9 cellular contexts compared by ENCODE assay signal in the genomic region with DNA sequence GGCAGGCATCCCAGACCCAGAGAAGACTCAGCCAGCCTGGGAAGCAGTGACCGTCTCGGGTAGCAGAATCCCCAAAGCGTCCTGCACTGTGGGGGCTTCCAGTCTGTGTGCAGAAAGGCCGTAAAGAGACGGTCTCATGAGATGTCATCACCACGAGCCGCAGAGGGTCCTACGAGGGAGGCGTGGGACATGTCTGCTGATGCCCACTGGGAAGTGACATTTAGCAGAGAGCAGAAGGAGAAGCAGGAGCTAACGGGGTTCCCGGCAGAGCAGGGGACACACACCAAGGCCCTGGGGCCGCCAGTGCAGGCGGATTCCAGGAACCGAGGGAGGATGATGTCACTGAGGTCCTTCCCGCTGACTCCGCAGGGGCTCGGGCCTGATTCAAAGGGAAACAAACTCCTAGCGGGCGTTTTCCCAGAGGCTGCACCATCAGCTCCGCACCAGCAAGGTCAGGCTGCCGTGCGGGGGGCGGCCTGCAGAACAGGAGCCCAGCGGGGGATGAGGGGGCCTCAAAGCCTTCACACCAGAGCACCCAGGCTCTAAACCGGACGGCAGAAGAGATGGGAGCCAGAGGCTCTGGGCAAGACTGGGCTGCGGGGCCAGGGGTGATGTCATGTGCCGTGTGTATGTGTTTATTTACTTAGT.
DNase-seq lines count a peak whose midpoint lies in the region; ATAC-seq and TF ChIP-seq lines count a peak whose summit lies in the region.
"Had no signal": no experiment of that assay in that cellular context is flagged by ENCODE, and none has a peak within 500 bp of the region (broad histone marks: within the 10 kb centered on the region; RNA-seq: fewer than 3 reads in every experiment).

No MANE protein-coding gene starts in this region.

- H3K36me3 ChIP-seq in thyroid gland: no peaks in the 10 kb centered on the region

- TF ChIP-seq CTCF in astrocyte of the spinal cord (IDR thresholded peaks at IDR 0.05; ENCODE audit: low read depth, low read length) (no peak), thyroid gland (IDR thresholded peaks at IDR 0.05) (no peak)

- H3K36me3 Mint-ChIP-seq in activated CD8-positive, alpha-beta memory T cell treated with anti-CD3 and anti-CD28 coated beads, Interleukin-2, amount 10 ng/mL, durations not matched to agents 7 days and 5 days: peaks cover 15% of the 10 kb centered on the region

- no peaks in the 10 kb centered on the region for H3K27me3 Mint-ChIP-seq in activated CD8-positive, alpha-beta memory T cell treated with anti-CD3 and anti-CD28 coated beads, Interleukin-2, amount 10 ng/mL, durations not matched to agents 7 days and 5 days

- WGBS in thyroid gland, 2 donors: 75 to 88% methylated on average over 17 to 28 of the region's 28 CpGs

- H3K4me3 ChIP-seq in astrocyte of the spinal cord (ENCODE audit: low read depth, low read length): no peak overlapping the region
- H3K4me3 ChIP-seq in mononuclear cell (ENCODE audit: low read length): peak overlapping the region; percentile 17
- H3K4me3 ChIP-seq in thyroid gland (replicated peaks in 1 of 3): no peak overlapping the region

- no peak for TF ChIP-seq POLR2A in thyroid gland (IDR thresholded peaks at IDR 0.05)

- no peak for DNase-seq in activated CD8-positive, alpha-beta memory T cell treated with anti-CD3 and anti-CD28 coated beads, Interleukin-2, amount 10 ng/mL, durations not matched to agents 7 days and 5 days
- no peak for DNase-seq in activated CD8-positive, alpha-beta memory T cell treated with anti-CD3 and anti-CD28 coated beads, Interleukin-2, amount 50 U/mL, for 4 hours
- DNase-seq in astrocyte of the spinal cord (ENCODE audit: low read depth, low spot score) (peak; percentile 73), thyroid gland (peak in 1 of 2 donors; percentile 15), left colon (no peak), UCSD-AML1 (lab: John Stamatoyannopoulos, UW; ENCODE audit: unreplicated experiment) (no peak)
- DNase-seq: mammary epithelial cell had no signal

- peak overlapping the region; percentile 86 for H3K4me3 Mint-ChIP-seq in activated CD8-positive, alpha-beta memory T cell treated with anti-CD3 and anti-CD28 coated beads, Interleukin-2, amount 10 ng/mL, durations not matched to agents 7 days and 5 days

- H3K4me1 Mint-ChIP-seq in activated CD8-positive, alpha-beta memory T cell treated with anti-CD3 and anti-CD28 coated beads, Interleukin-2, amount 10 ng/mL, durations not matched to agents 7 days and 5 days: peaks cover 70% of the 10 kb centered on the region

- no peak for ATAC-seq in activated CD8-positive, alpha-beta memory T cell treated with anti-CD3 and anti-CD28 coated beads, Interleukin-2, amount 10 ng/mL, durations not matched to agents 7 days and 5 days
- ATAC-seq in left colon (no peak), HG03571 (IDR thresholded peaks at IDR 0.05; ENCODE audit: unreplicated experiment) (no peak)

- no peaks in the 10 kb centered on the region for H3K9me3 Mint-ChIP-seq in activated CD8-positive, alpha-beta memory T cell treated with anti-CD3 and anti-CD28 coated beads, Interleukin-2, amount 10 ng/mL, durations not matched to agents 7 days and 5 days (ENCODE audit: low read depth)

- H3K27ac Mint-ChIP-seq in activated CD8-positive, alpha-beta memory T cell treated with anti-CD3 and anti-CD28 coated beads, Interleukin-2, amount 10 ng/mL, durations not matched to agents 7 days and 5 days: peak overlapping the region; percentile 99

- H3K4me1 ChIP-seq in mononuclear cell (ENCODE audit: insufficient read depth, low read length): peaks cover 66% of the 10 kb centered on the region
- H3K4me1 ChIP-seq in thyroid gland: peaks cover 0 to 40% of the 10 kb centered on the region in 2 donors

- H3K9me3 ChIP-seq in mononuclear cell (ENCODE audit: low read depth, low read length): no peaks in the 10 kb centered on the region
- no peaks in the 10 kb centered on the region for H3K9me3 ChIP-seq in thyroid gland

- peak overlapping the region; percentile 79 to 85 (median 82) for H3K27ac ChIP-seq in thyroid gland

- CTCF ChIA-PET in activated CD8-positive, alpha-beta memory T cell treated with anti-CD3 and anti-CD28 coated beads, Interleukin-2, amount 10 ng/mL, durations not matched to agents 7 days and 5 days (lab: Charles Lee): interaction anchor here (1.1 to 4.5 kb wide), 5 partner anchors 8 to 121 kb away, joined by 3 to 39 read pairs (median 3); partner anchors contain the start of gene DNAAF5

- intact Hi-C loops in thyroid gland (cut with DNase I) (no loop called here), left colon (cut with DNase I, micrococcal nuclease) (no loop called here)

- no peaks in the 10 kb centered on the region for H3K27me3 ChIP-seq in mononuclear cell (ENCODE audit: insufficient read depth, low read length)
- H3K27me3 ChIP-seq in thyroid gland: no peaks in the 10 kb centered on the region

- in situ Hi-C loops in astrocyte of the spinal cord (cut with HindIII; ENCODE audit: low sequenced_read_pairs): no loop called here
